Comparison of ENCODE assay signal across 8 cellular contexts in genomic region chr6:42217165-42217522, GRCh38. TPM values are rescaled to one million over a fixed set of nuclear protein-coding genes. Genes with fewer than 3 reads are reported as not detected.
DNase-seq lines count a peak whose midpoint lies in the region; ATAC-seq and TF ChIP-seq lines count a peak whose summit lies in the region.

No MANE protein-coding gene starts in this region.

- DNase-seq in IMR-90, result no peak
- no peak for DNase-seq in breast epithelium (ENCODE audit: low spot score in 2 of 2)
- DNase-seq in H4 (ENCODE audit: low spot score), result no peak
- DNase-seq in HEK293T (ENCODE audit: extremely low spot score), result no peak
- DNase-seq in activated CD4-positive, CD25-positive, alpha-beta regulatory T cell treated with anti-CD3 and anti-CD28 coated beads, Interleukin-2, amount 50 U/mL, for 72 hours, result no peak
- no peak for DNase-seq in DMS79 treated with DMSO at 0.1 percent for 48 hours (lab: John Stamatoyannopoulos, UW)

- no peaks in the 10 kb centered on the region for H4K20me1 ChIP-seq in IMR-90 (ENCODE audit: insufficient read depth, low read length)

- H4K5ac ChIP-seq in IMR-90 (ENCODE audit: low read depth, low read length), result peak overlapping the region; percentile 5

- intact Hi-C loops in IMR-90 (cut with micrococcal nuclease), result loop anchor here (1.0 to 10.0 kb wide), 3 partner anchors 235 to 432 kb away; partner anchors contain the start of genes PRICKLE4 and TOMM6
- intact Hi-C loops in breast epithelium (cut with DNase I; ENCODE audit: low total_unique reads), result no loop called here

- TF ChIP-seq POLR2A in IMR-90 (IDR thresholded peaks at IDR 0.05; ENCODE audit: low read depth, low read length) (no peak), breast epithelium (IDR thresholded peaks at IDR 0.05) (no peak)

- no CpG with 5 or more reads among the region's 6 CpGs for WGBS in IMR-90 (ENCODE audit: extremely low coverage in 2 of 2, insufficient read length in 1 of 2), 2 experiments
- WGBS in mesodermal cell (ENCODE audit: insufficient coverage in 2 of 2), 2 experiments, result 11 to 15% methylated on average over 6 of the region's 6 CpGs

- TF ChIP-seq RAD21 in IMR-90 (IDR thresholded peaks at IDR 0.05; ENCODE audit: low read length), result no peak

- H4K91ac ChIP-seq in IMR-90 (ENCODE audit: insufficient read depth, low read depth, low read length), result peak overlapping the region; percentile 67; the same call in 1 of the 2 replicates

- POLR2A ChIA-PET in IMR-90 (lab: Charles Lee; ENCODE audit: unreplicated experiment), result no interaction called here
- POLR2A ChIA-PET in HEK293T (lab: Yijun Ruan, JAX), result interaction anchor here (0.7 to 2.4 kb wide), 6 partner anchors 10 to 330 kb away, joined by 3 to 14 read pairs (median 4); no protein-coding TSS in a partner anchor

- no peak overlapping the region for H2BK20ac ChIP-seq in IMR-90 (ENCODE audit: low read depth, low read length)

- TF ChIP-seq CTCF in 22Rv1 (IDR thresholded peaks at IDR 0.05) (no peak), IMR-90 (conservative IDR thresholded peaks at IDR 0.05; ENCODE audit: low read depth, low read length) (no peak), breast epithelium (IDR thresholded peaks at IDR 0.05) (no peak)

- H3K18ac ChIP-seq in IMR-90 (ENCODE audit: low read depth, low read length), result no peak overlapping the region

- no peak overlapping the region for H2BK15ac ChIP-seq in IMR-90 (ENCODE audit: low read depth, low read length)

- H3K4me2 ChIP-seq in IMR-90 (ENCODE audit: low read depth, low read length), result peak overlapping the region; percentile 91

- H2AK9ac ChIP-seq in IMR-90 (replicated peaks; ENCODE audit: low read depth, low read length, poor library complexity), result no peak overlapping the region

- H2AFZ ChIP-seq in IMR-90 (replicated peaks; ENCODE audit: low read length, poor library complexity), result no peak overlapping the region

- H3K79me1 ChIP-seq in IMR-90 (ENCODE audit: low read depth in 1 of 2, low read length in 2 of 2), result peaks cover 13 to 30% of the 10 kb centered on the region in 2 experiments; a peak in 2 of 4 replicates

- H3K9ac ChIP-seq in IMR-90 (ENCODE audit: low read depth, low read length), result peak overlapping the region; percentile 98

- H3K27me3 ChIP-seq in IMR-90 (ENCODE audit: control insufficient read depth, insufficient read depth, low read length) (no peaks in the 10 kb centered on the region), breast epithelium (no peaks in the 10 kb centered on the region)

- dilution Hi-C loops in IMR-90 (cut with HindIII; ENCODE audit: low sequenced_read_pairs, unreplicated experiment), result no loop called here

- CTCF ChIA-PET in IMR-90 (lab: Yijun Ruan, JAX), result interaction anchor here (1.0 to 1.2 kb wide), 2 partner anchors 50 to 331 kb away, joined by 3 to 6 read pairs; no protein-coding TSS in a partner anchor
- CTCF ChIA-PET in HEK293T (lab: Yijun Ruan, JAX), result no interaction called here

- H4K8ac ChIP-seq in IMR-90 (ENCODE audit: low read depth in 2 of 2, low read length in 2 of 2), result peak overlapping the region; percentile 94 to 98

- peak overlapping the region; percentile 82 for H3K4me3 ChIP-seq in IMR-90 (ENCODE audit: insufficient read depth, low read depth, low read length)
- H3K4me3 ChIP-seq in breast epithelium, result peak overlapping the region; percentile 75 to 78 (median 75)
- peak overlapping the region; percentile 96 for H3K4me3 ChIP-seq in mesodermal cell (ENCODE audit: extremely low read depth, insufficient read depth, low read length, poor library complexity, severe bottlenecking)

- H3K4me1 ChIP-seq in IMR-90 (ENCODE audit: control insufficient read depth, insufficient read depth, low read length) (peaks cover 2% of the 10 kb centered on the region; the same call in 1 of the 2 replicates), breast epithelium (no peaks in the 10 kb centered on the region), mesodermal cell (ENCODE audit: control insufficient read depth, insufficient read depth, low read length, poor library complexity, severe bottlenecking) (no peaks in the 10 kb centered on the region)

- peak overlapping the region; percentile 95 for H3K56ac ChIP-seq in IMR-90 (ENCODE audit: extremely low read depth, insufficient read depth, low read length)

- H3K14ac ChIP-seq in IMR-90 (replicated peaks; ENCODE audit: low read depth, low read length), result peak overlapping the region; percentile 98

- H2BK5ac ChIP-seq in IMR-90 (ENCODE audit: low read depth, low read length, poor library complexity, severe bottlenecking), result peak overlapping the region; percentile 69

- H3K27ac ChIP-seq in 22Rv1, result peak overlapping the region; percentile 86
- peak overlapping the region; percentile 43 for H3K27ac ChIP-seq in IMR-90 (ENCODE audit: insufficient read depth, low read length)
- peak overlapping the region; percentile 64 to 82 for H3K27ac ChIP-seq in breast epithelium
- peak overlapping the region; percentile 72 for H3K27ac ChIP-seq in mesodermal cell (ENCODE audit: low read depth, low read length, severe bottlenecking)

- H2BK120ac ChIP-seq in IMR-90 (ENCODE audit: low read depth, low read length), result no peak overlapping the region; the same call in 1 of the 2 replicates

- peak overlapping the region; percentile 10 for H2AK5ac ChIP-seq in IMR-90 (ENCODE audit: low read depth, low read length)

- H3K9me1 ChIP-seq in IMR-90 (ENCODE audit: insufficient read depth, low read length), result peaks cover 7% of the 10 kb centered on the region; the same call in 1 of the 2 replicates

- peak overlapping the region; percentile 72; the same call in 1 of the 2 replicates for H3K23ac ChIP-seq in IMR-90 (ENCODE audit: low read depth, low read length)

- peak; percentile 4; the same call in 1 of the 2 replicates for ATAC-seq in IMR-90 (ENCODE audit: low read depth)

- in situ Hi-C loops in IMR-90 (cut with MboI; ENCODE audit: low sequenced_read_pairs), result no loop called here

- H3K4ac ChIP-seq in IMR-90 (ENCODE audit: low read depth, low read length), result peak overlapping the region; percentile 81; the same call in 1 of the 2 replicates

- no TSS peak for BruUV-seq in IMR-90 (replicated peaks; lab: Mats Ljungman, UMichigan)

- H3K9me3 ChIP-seq in IMR-90 (ENCODE audit: control insufficient read depth, insufficient read depth, low read length), result no peaks in the 10 kb centered on the region
- H3K9me3 ChIP-seq in breast epithelium, result no peaks in the 10 kb centered on the region
- no peaks in the 10 kb centered on the region for H3K9me3 ChIP-seq in mesodermal cell (ENCODE audit: control insufficient read depth, low read length)

- H3K36me3 ChIP-seq in IMR-90 (ENCODE audit: control insufficient read depth, insufficient read depth, low read length) (peaks cover 2% of the 10 kb centered on the region; the same call in 1 of the 2 replicates), breast epithelium (no peaks in the 10 kb centered on the region), mesodermal cell (ENCODE audit: control insufficient read depth, insufficient read depth, low read length) (peaks cover 18% of the 10 kb centered on the region)

TF ChIP-seq in IMR-90, 13 proteins besides CTCF, POLR2A, EP300 and RAD21 (continues in another document):
- no peak for TF ChIP-seq CHD1 (IDR thresholded peaks at IDR 0.05; ENCODE audit: low read depth, low read length)
- TF ChIP-seq MAZ (IDR thresholded peaks at IDR 0.05; ENCODE audit: borderline replicate concordance, low read depth, low read length), result no peak

TF ChIP-seq in HEK293T, 16 proteins besides CTCF, POLR2A, EP300 and RAD21:
- TF ChIP-seq SUZ12 (IDR thresholded peaks at IDR 0.05) (no peak), TARDBP (IDR thresholded peaks at IDR 0.05) (no peak)

RNA-seq across cellular contexts. Expression of gene MRPS10, which starts 0.5 kb away (rescaled TPM):
- total RNA-seq in IMR-90 (2012; rRNA removed) (47.0 and 71.1 TPM in 2 replicates), breast epithelium (10 to 100 TPM; 25.6 to 37.0 (median 33.4) TPM)
- 24.0 and 28.5 TPM in 2 replicates for polyA plus RNA-seq in IMR-90 (2012; rRNA removed)
- 8.0 and 10.3 TPM in 2 replicates for polyA plus RNA-seq in IMR-90 (2012; cell fraction: cytosol; rRNA removed)
- 1.8 and 8.3 TPM in 2 replicates for polyA plus RNA-seq in IMR-90 (2012; cell fraction: nucleus; rRNA removed; ENCODE audit: low replicate concordance)
- polyA plus RNA-seq in mesodermal cell (2013, experiment 1 of 2), result 24.1 TPM
- 22.8 TPM for polyA plus RNA-seq in mesodermal cell (2013, experiment 2 of 2)
- 73.5 and 84.6 TPM in 2 replicates for total RNA-seq in H4 (2014; rRNA removed; shearing (Covaris generic))

RNA-seq across cellular contexts. Expression of gene GUCA1B, which starts 22.4 kb away (rescaled TPM):
- total RNA-seq in IMR-90 (2012; rRNA removed), result under 0.01 and 0.18 TPM in 2 replicates
- polyA plus RNA-seq in IMR-90 (2012; rRNA removed), result 0.60 and 1.0 TPM in 2 replicates
- 0.21 and 0.42 TPM in 2 replicates for polyA plus RNA-seq in IMR-90 (2012; cell fraction: cytosol; rRNA removed)
- 0.94 and 1.4 TPM in 2 replicates for polyA plus RNA-seq in IMR-90 (2012; cell fraction: nucleus; rRNA removed; ENCODE audit: low replicate concordance)
- total RNA-seq in breast epithelium, result 1 to 10 TPM; 1.1 to 2.9 (median 1.5) TPM
- 0.70 TPM for polyA plus RNA-seq in mesodermal cell (2013, experiment 1 of 2)
- polyA plus RNA-seq in mesodermal cell (2013, experiment 2 of 2), result 0.46 TPM
- total RNA-seq in H4 (2014; rRNA removed; shearing (Covaris generic)), result not detected in 2 replicates

RNA-seq across cellular contexts. Expression of gene GUCA1A, which starts 44.0 kb away (rescaled TPM):
- total RNA-seq in IMR-90 (2012; rRNA removed), result under 0.01 and 0.18 TPM in 2 replicates
- 0.32 and 0.34 TPM in 2 replicates for polyA plus RNA-seq in IMR-90 (2012; rRNA removed)
- 0.50 and 0.60 TPM in 2 replicates for polyA plus RNA-seq in IMR-90 (2012; cell fraction: cytosol; rRNA removed)
- 0.12 and 0.18 TPM in 2 replicates for polyA plus RNA-seq in IMR-90 (2012; cell fraction: nucleus; rRNA removed; ENCODE audit: low replicate concordance)
- total RNA-seq in breast epithelium, result not detected
- polyA plus RNA-seq in mesodermal cell (2013, experiment 1 of 2), result 1.4 TPM
- 0.91 TPM for polyA plus RNA-seq in mesodermal cell (2013, experiment 2 of 2)
- not detected in 2 replicates for total RNA-seq in H4 (2014; rRNA removed; shearing (Covaris generic))
